1 cellular context compared by ENCODE assay signal in the genomic region with DNA sequence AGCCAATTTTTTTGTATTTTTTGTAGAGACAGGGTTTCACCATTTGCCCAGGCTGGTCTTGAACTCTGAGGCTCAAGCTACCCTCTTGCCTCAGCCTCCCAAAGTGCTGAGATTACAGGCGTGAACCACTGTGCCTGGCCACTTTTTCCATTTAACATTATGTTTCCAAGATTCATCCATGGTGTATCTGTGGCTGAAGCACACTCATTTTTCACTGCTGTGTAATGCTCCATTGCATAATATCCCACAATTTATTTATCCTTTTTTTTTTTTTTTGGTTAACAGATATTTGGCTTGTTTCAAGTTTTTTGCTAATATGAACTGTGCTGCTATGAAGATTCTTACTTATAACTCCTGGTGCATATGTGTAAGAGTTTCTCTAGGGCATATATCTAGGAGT.
TF ChIP-seq lines count a peak whose summit lies in the region.

No MANE protein-coding gene starts in this region.

TF ChIP-seq in HepG2, 621 proteins besides CTCF, POLR2A, EP300 and RAD21:
- TF ChIP-seq STAT5B (CRISPR knock-in tag; IDR thresholded peaks at IDR 0.05): no peak
- TF ChIP-seq PHF21A (CRISPR knock-in tag; IDR thresholded peaks at IDR 0.05): no peak
- no peak for TF ChIP-seq ZNF746 (CRISPR knock-in tag; IDR thresholded peaks at IDR 0.05)
- no peak for TF ChIP-seq ARHGAP35 (CRISPR knock-in tag; IDR thresholded peaks at IDR 0.05; ENCODE audit: borderline replicate concordance)
- TF ChIP-seq ZNF784 (CRISPR knock-in tag; IDR thresholded peaks at IDR 0.05; ENCODE audit: borderline replicate concordance): no peak
- no peak for TF ChIP-seq ZGPAT (CRISPR knock-in tag; IDR thresholded peaks at IDR 0.05)
- TF ChIP-seq TBL1XR1 (IDR thresholded peaks at IDR 0.05; ENCODE audit: borderline replicate concordance, low read length, partially characterized antibody): no peak
- TF ChIP-seq GLI4 (CRISPR knock-in tag; IDR thresholded peaks at IDR 0.05; ENCODE audit: borderline replicate concordance): no peak
- no peak for TF ChIP-seq ZBTB34 (CRISPR knock-in tag; IDR thresholded peaks at IDR 0.05)
- no peak for TF ChIP-seq HHEX (CRISPR knock-in tag; IDR thresholded peaks at IDR 0.05)
- no peak for TF ChIP-seq ZNF572 (CRISPR knock-in tag; IDR thresholded peaks at IDR 0.05)
- no peak for TF ChIP-seq ZNF883 (CRISPR knock-in tag; IDR thresholded peaks at IDR 0.05; ENCODE audit: not compliant biosample characterization)
- no peak for TF ChIP-seq NFE2L2 (IDR thresholded peaks at IDR 0.05; ENCODE audit: low read length)
